In genomic region chr1:205232945-205233397, GRCh38 we compare ENCODE assay signal across 14 cellular contexts.
"Had no signal": no experiment of that assay in that cellular context is flagged by ENCODE, and none has a peak within 500 bp of the region (broad histone marks: within the 10 kb centered on the region; RNA-seq: fewer than 3 reads in every experiment).

No MANE protein-coding gene starts in this region.

- H3K27me3 ChIP-seq: hepatocyte had no signal

- FAIRE-seq: kidney had no signal

- H3K4me3 ChIP-seq: hepatocyte, neural progenitor cell had no signal

- ATAC-seq: T-helper 17 cell had no signal

- H3K79me2 ChIP-seq: hepatocyte had no signal

- H3K27me3 Mint-ChIP-seq: activated B cell treated with CpG ODN at 0.5 μM for 24 hours had no signal

- H2AFZ ChIP-seq: hepatocyte, neural progenitor cell, parathyroid adenoma had no signal

- H3K4me3 Mint-ChIP-seq: activated B cell treated with CpG ODN at 0.5 μM for 24 hours, neural progenitor cell, T-helper 17 cell, type B pancreatic cell had no signal

- H3K36me3 ChIP-seq: neural progenitor cell had no signal

- DNase-seq: activated B cell treated with CpG ODN at 0.5 μM for 24 hours; amniotic stem cell; erythroblast; kidney; retina; SK-N-SH; stimulated activated CD4-positive, alpha-beta T cell treated with anti-CD3 and anti-CD28 coated beads, Interleukin-15, amount 100 ng/mL, for 24 hours; stimulated activated CD4-positive, alpha-beta T cell treated with anti-CD3 and anti-CD28 coated beads, Interleukin-4, amount 100 ng/mL, for 24 hours; T-helper 17 cell had no signal

- H3K4me2 ChIP-seq: hepatocyte, neural progenitor cell, SK-N-SH had no signal

- H3K9me3 Mint-ChIP-seq: activated B cell treated with CpG ODN at 0.5 μM for 24 hours, brain, neural progenitor cell, type B pancreatic cell had no signal

- H3K9ac ChIP-seq: neural progenitor cell, parathyroid adenoma, SK-N-SH had no signal

- H3K4me1 ChIP-seq: neural progenitor cell had no signal

- H3K36me3 Mint-ChIP-seq: brain, type B pancreatic cell had no signal

- H3K27ac Mint-ChIP-seq: activated B cell treated with CpG ODN at 0.5 μM for 24 hours, neural progenitor cell, T-helper 17 cell, type B pancreatic cell had no signal

- H3K27ac ChIP-seq: hepatocyte, neural progenitor cell, parathyroid adenoma had no signal

- H3K9me3 ChIP-seq: SK-N-SH had no signal
